ENCODE assay signal across 10 cellular contexts in the genomic region with DNA sequence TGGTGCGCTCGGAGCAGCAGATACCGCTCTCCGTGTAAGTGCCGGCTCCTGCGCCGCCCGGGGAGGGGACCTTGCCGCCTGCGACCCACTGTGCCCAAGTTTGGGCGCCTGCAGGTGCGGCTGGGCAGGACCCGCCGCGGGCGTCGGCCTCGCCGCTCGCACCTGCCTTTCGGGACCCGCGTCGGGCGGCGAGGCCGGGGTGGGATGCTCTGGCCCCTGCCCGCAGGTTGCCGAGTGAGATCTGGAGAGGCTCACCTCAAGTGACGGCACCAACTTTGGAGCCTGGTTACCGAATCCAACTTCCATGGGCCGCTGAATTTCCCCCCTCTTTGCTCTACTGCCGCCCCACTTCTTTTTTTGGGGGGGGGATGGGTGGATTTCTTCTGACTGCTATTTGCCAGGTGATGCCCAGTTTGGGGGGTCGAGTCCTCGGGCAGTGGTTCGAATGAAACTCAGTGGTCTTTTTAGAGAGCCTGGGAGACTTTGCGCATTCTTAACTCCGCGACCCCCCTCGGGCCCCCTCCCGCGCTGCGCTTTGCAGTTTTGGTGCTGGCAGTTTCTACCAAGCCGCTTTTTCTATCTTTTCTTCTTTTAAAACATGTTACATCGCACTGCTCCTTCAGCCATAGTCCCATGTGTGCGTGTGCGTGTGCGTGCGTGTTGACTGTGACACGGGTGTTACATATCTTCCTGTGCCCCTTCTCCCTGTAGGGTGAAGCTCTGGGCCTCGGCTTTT. TPM values are rescaled to one million over a fixed set of nuclear protein-coding genes. Genes with fewer than 3 reads are reported as not detected.
A peak's percentile ranks its signal among the peaks of the same experiment; 100 is the strongest.
DNase-seq lines count a peak whose midpoint lies in the region; ATAC-seq and TF ChIP-seq lines count a peak whose summit lies in the region.
"Had no signal": no experiment of that assay in that cellular context is flagged by ENCODE, and none has a peak within 500 bp of the region (broad histone marks: within the 10 kb centered on the region; RNA-seq: fewer than 3 reads in every experiment).

No MANE protein-coding gene starts in this region.

- peak overlapping the region; percentile 49 to 80 (median 60) for H3K4me3 ChIP-seq in breast epithelium
- H3K4me3 ChIP-seq in lower lobe of right lung, result peak overlapping the region; percentile 51
- peak overlapping the region; percentile 59 to 68 for H3K4me3 ChIP-seq in testis
- H3K4me3 ChIP-seq: K562 had no signal

- H3K36me3 ChIP-seq in breast epithelium (no peaks in the 10 kb centered on the region), lower lobe of right lung (no peaks in the 10 kb centered on the region), testis (ENCODE audit: low read depth, missing control alignments) (no peaks in the 10 kb centered on the region)

- H3K9me3 ChIP-seq in breast epithelium, result no peaks in the 10 kb centered on the region
- no peaks in the 10 kb centered on the region for H3K9me3 ChIP-seq in lower lobe of right lung
- no peaks in the 10 kb centered on the region for H3K9me3 ChIP-seq in testis

- intact Hi-C loops in breast epithelium (cut with DNase I; ENCODE audit: low total_unique reads) (no loop called here), lower lobe of right lung (cut with DNase I) (no loop called here), testis (cut with DNase I; ENCODE audit: low total_unique reads) (no loop called here)

- H3K27me3 ChIP-seq in breast epithelium, result peaks cover 5 to 48% of the 10 kb centered on the region in 2 donors
- H3K27me3 ChIP-seq in lower lobe of right lung (ENCODE audit: low read depth), result peaks cover 37% of the 10 kb centered on the region
- no peaks in the 10 kb centered on the region for H3K27me3 ChIP-seq in testis

- 0 to 1% methylated on average over 22 to 48 of the region's 51 CpGs for WGBS in testis, 2 donors

- H3K27ac ChIP-seq in breast epithelium (peak overlapping the region in 1 of 2 donors; percentile 19), lower lobe of right lung (no peak overlapping the region), testis (peak overlapping the region; percentile 34 to 56)

- no peak for TF ChIP-seq POLR2A in breast epithelium (IDR thresholded peaks at IDR 0.05)
- TF ChIP-seq POLR2A in testis (IDR thresholded peaks at IDR 0.05), result no peak

- peak overlapping the region; percentile 75 for H3K27ac Mint-ChIP-seq in T-helper 1 cell treated with Interleukin-12 subunit alpha and Interleukin-12 subunit beta and Interleukin-4 antibody, amounts not matched to agents 30 μg/mL and 1 μg/mL, for 36 hours

- H3K4me3 Mint-ChIP-seq in T-helper 1 cell treated with Interleukin-12 subunit alpha and Interleukin-12 subunit beta and Interleukin-4 antibody, amounts not matched to agents 30 μg/mL and 1 μg/mL, for 36 hours, result no peak overlapping the region

- H3K4me1 ChIP-seq in breast epithelium, result peaks cover 4 to 13% of the 10 kb centered on the region in 2 donors
- peaks cover 12% of the 10 kb centered on the region for H3K4me1 ChIP-seq in lower lobe of right lung
- H3K4me1 ChIP-seq in testis, result peaks cover 9% of the 10 kb centered on the region

- no peak for DNase-seq in T-helper 1 cell
- DNase-seq in breast epithelium (ENCODE audit: low spot score in 2 of 2), result no peak
- no peak for DNase-seq in lower lobe of right lung
- DNase-seq in testis, result peak; percentile 23
- no peak for DNase-seq in NCI-H345 treated with DMSO at 0.1 percent for 48 hours (lab: John Stamatoyannopoulos, UW; ENCODE audit: unreplicated experiment)
- DNase-seq in NCI-H2081 treated with DMSO at 0.1 percent for 48 hours (lab: John Stamatoyannopoulos, UW), result no peak
- DNase-seq in MV-4-11 (lab: John Stamatoyannopoulos, UW), result no peak

- peak in 1 of 2 donors; percentile 8 for ATAC-seq in lower lobe of right lung
- ATAC-seq: K562 had no signal

- TF ChIP-seq CTCF in breast epithelium (IDR thresholded peaks at IDR 0.05) (no peak), lower lobe of right lung (IDR thresholded peaks at IDR 0.05) (no peak), testis (IDR thresholded peaks at IDR 0.05) (no peak)

- no peaks in the 10 kb centered on the region for H3K9me3 Mint-ChIP-seq in T-helper 1 cell treated with Interleukin-12 subunit alpha and Interleukin-12 subunit beta and Interleukin-4 antibody, amounts not matched to agents 30 μg/mL and 1 μg/mL, for 36 hours

- peaks cover 7% of the 10 kb centered on the region for H3K4me1 Mint-ChIP-seq in T-helper 1 cell treated with Interleukin-12 subunit alpha and Interleukin-12 subunit beta and Interleukin-4 antibody, amounts not matched to agents 30 μg/mL and 1 μg/mL, for 36 hours (ENCODE audit: low read depth)

- H3K36me3 Mint-ChIP-seq in T-helper 1 cell treated with Interleukin-12 subunit alpha and Interleukin-12 subunit beta and Interleukin-4 antibody, amounts not matched to agents 30 μg/mL and 1 μg/mL, for 36 hours (ENCODE audit: low read depth), result no peaks in the 10 kb centered on the region

- peaks cover 52% of the 10 kb centered on the region for H3K27me3 Mint-ChIP-seq in T-helper 1 cell treated with Interleukin-12 subunit alpha and Interleukin-12 subunit beta and Interleukin-4 antibody, amounts not matched to agents 30 μg/mL and 1 μg/mL, for 36 hours (ENCODE audit: low read depth)

RNA-seq across cellular contexts. Expression of a gene that starts 0.6 kb away (rescaled TPM):
- 1 to 10 TPM in 2 of 3 donors, under 1 TPM in 1; 0.59 to 3.4 (median 2.3) TPM for total RNA-seq in breast epithelium
- total RNA-seq in lower lobe of right lung, result 3.6 TPM
- total RNA-seq in testis, result 10 to 100 TPM; 11.2 to 16.5 TPM
- polyA plus RNA-seq in testis (ENCODE audit: insufficient read depth, low read depth, low replicate concordance), result 10.1 TPM
- total RNA-seq: A673, K562 had no signal
